23 cellular contexts compared by ENCODE assay signal in the genomic region with DNA sequence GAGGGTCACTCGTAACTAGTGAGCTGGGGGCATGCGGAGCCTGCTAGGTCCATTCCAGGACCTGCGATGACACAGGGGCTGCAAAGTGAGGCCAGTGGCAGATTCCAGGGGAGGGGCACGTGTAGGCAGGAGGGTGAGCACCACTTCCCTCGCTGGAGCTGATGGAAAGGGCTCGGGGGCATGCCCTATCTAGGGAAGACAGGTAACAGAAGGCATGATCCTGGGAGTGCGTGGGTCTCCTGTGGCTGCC. TPM values are rescaled to one million over a fixed set of nuclear protein-coding genes. Genes with fewer than 3 reads are reported as not detected.
DNase-seq lines count a peak whose midpoint lies in the region; ATAC-seq lines count a peak whose summit lies in the region.
"Had no signal": no experiment of that assay in that cellular context is flagged by ENCODE, and none has a peak within 500 bp of the region (broad histone marks: within the 10 kb centered on the region; RNA-seq: fewer than 3 reads in every experiment).

No MANE protein-coding gene starts in this region.

- no peak overlapping the region for H3K27ac Mint-ChIP-seq in activated CD4-positive, alpha-beta T cell treated with anti-CD3 and anti-CD28 coated beads, Interleukin-2, amount 10 ng/mL, durations not matched to agents 7 days and 5 days
- H3K27ac Mint-ChIP-seq in CD4-positive, CD25-positive, alpha-beta regulatory T cell = peak overlapping the region in 2 of 3 donors; percentile 96 to 97
- no peak overlapping the region for H3K27ac Mint-ChIP-seq in activated T-helper 17 cell treated with anti-CD3 and anti-CD28 coated beads, Interleukin-2, amount 50 U/mL, for 72 hours

- peak overlapping the region; percentile 39 for H3K27ac ChIP-seq in CD4-positive, CD25-positive, alpha-beta regulatory T cell (ENCODE audit: insufficient read depth, low read length, poor library complexity, severe bottlenecking)
- H3K27ac ChIP-seq in neuronal stem cell (replicated peaks; ENCODE audit: low read length) = no peak overlapping the region
- H3K27ac ChIP-seq: HL-60, SJCRH30, uterus had no signal

- peaks cover 70% of the 10 kb centered on the region for H3K4me1 Mint-ChIP-seq in activated CD4-positive, alpha-beta T cell treated with anti-CD3 and anti-CD28 coated beads, Interleukin-2, amount 10 ng/mL, durations not matched to agents 7 days and 5 days
- peaks cover 7 to 76% (median 46%) of the 10 kb centered on the region in 4 donors for H3K4me1 Mint-ChIP-seq in CD4-positive, CD25-positive, alpha-beta regulatory T cell
- peaks cover 50% of the 10 kb centered on the region for H3K4me1 Mint-ChIP-seq in activated T-helper 17 cell treated with anti-CD3 and anti-CD28 coated beads, Interleukin-2, amount 50 U/mL, for 72 hours

- H3K4ac ChIP-seq in neuronal stem cell (ENCODE audit: low read length) = no peak overlapping the region

- H3K79me1 ChIP-seq in neuronal stem cell (ENCODE audit: low read depth, low read length) = peaks cover 5% of the 10 kb centered on the region

- H3K14ac ChIP-seq in neuronal stem cell (ENCODE audit: low read length) = no peak overlapping the region

- H3K36me3 Mint-ChIP-seq in activated CD4-positive, alpha-beta T cell treated with anti-CD3 and anti-CD28 coated beads, Interleukin-2, amount 10 ng/mL, durations not matched to agents 7 days and 5 days (ENCODE audit: low read depth) = peaks cover 56% of the 10 kb centered on the region
- H3K36me3 Mint-ChIP-seq in CD4-positive, CD25-positive, alpha-beta regulatory T cell = peaks cover 16% of the 10 kb centered on the region
- peaks cover 32% of the 10 kb centered on the region for H3K36me3 Mint-ChIP-seq in activated T-helper 17 cell treated with anti-CD3 and anti-CD28 coated beads, Interleukin-2, amount 50 U/mL, for 72 hours (ENCODE audit: low read depth)

- no peaks in the 10 kb centered on the region for H3K9me3 Mint-ChIP-seq in activated CD4-positive, alpha-beta T cell treated with anti-CD3 and anti-CD28 coated beads, Interleukin-2, amount 10 ng/mL, durations not matched to agents 7 days and 5 days
- H3K9me3 Mint-ChIP-seq in CD4-positive, CD25-positive, alpha-beta regulatory T cell = no peaks in the 10 kb centered on the region
- H3K9me3 Mint-ChIP-seq in activated T-helper 17 cell treated with anti-CD3 and anti-CD28 coated beads, Interleukin-2, amount 50 U/mL, for 72 hours = no peaks in the 10 kb centered on the region

- H2AFZ ChIP-seq in neuronal stem cell (ENCODE audit: low read length) = no peak overlapping the region

- no peaks in the 10 kb centered on the region for H3K9me3 ChIP-seq in CD4-positive, CD25-positive, alpha-beta regulatory T cell (ENCODE audit: control insufficient read depth in 2 of 2, low read length in 2 of 2)
- H3K9me3 ChIP-seq in neuronal stem cell (replicated peaks in 1 of 2; ENCODE audit: control insufficient read depth in 2 of 2, insufficient read depth in 1 of 2, low read depth in 1 of 2, low read length in 2 of 2) = no peaks in the 10 kb centered on the region
- H3K9me3 ChIP-seq: gastrocnemius medialis, SJCRH30, uterus had no signal

- no peak overlapping the region for H2BK12ac ChIP-seq in neuronal stem cell (ENCODE audit: low read length)

- H3K4me3 Mint-ChIP-seq in activated CD4-positive, alpha-beta T cell treated with anti-CD3 and anti-CD28 coated beads, Interleukin-2, amount 10 ng/mL, durations not matched to agents 7 days and 5 days = peak overlapping the region; percentile 32
- peak overlapping the region; percentile 75 to 84 (median 81) for H3K4me3 Mint-ChIP-seq in CD4-positive, CD25-positive, alpha-beta regulatory T cell
- peak overlapping the region; percentile 24 for H3K4me3 Mint-ChIP-seq in activated T-helper 17 cell treated with anti-CD3 and anti-CD28 coated beads, Interleukin-2, amount 50 U/mL, for 72 hours

- no peaks in the 10 kb centered on the region for H3K27me3 ChIP-seq in CD4-positive, CD25-positive, alpha-beta regulatory T cell (ENCODE audit: control insufficient read depth, insufficient read depth, low read length)
- no peaks in the 10 kb centered on the region for H3K27me3 ChIP-seq in neuronal stem cell (ENCODE audit: control insufficient read depth in 3 of 3, insufficient read depth in 3 of 3, low read depth in 1 of 3, low read length in 3 of 3)
- H3K27me3 ChIP-seq: gastrocnemius medialis, SJCRH30, uterus had no signal

- H2BK15ac ChIP-seq in neuronal stem cell (ENCODE audit: low read length) = no peak overlapping the region

- no peak overlapping the region for H2BK120ac ChIP-seq in neuronal stem cell (ENCODE audit: low read depth, low read length)

- WGBS in neuronal stem cell (ENCODE audit: extremely low coverage in 2 of 2, insufficient read length in 2 of 2, insufficient replicate concordance in 1 of 2), 2 donors = no CpG with 5 or more reads among the region's 7 CpGs

- no peaks in the 10 kb centered on the region for H3K36me3 ChIP-seq in CD4-positive, CD25-positive, alpha-beta regulatory T cell (ENCODE audit: control insufficient read depth, insufficient read depth, low read length)
- peaks cover 27 to 81% of the 10 kb centered on the region in 2 donors for H3K36me3 ChIP-seq in neuronal stem cell (replicated peaks in 1 of 2; ENCODE audit: control insufficient read depth in 2 of 2, insufficient read depth in 2 of 2, low read length in 2 of 2)
- H3K36me3 ChIP-seq: uterus had no signal

- CTCF ChIA-PET in activated CD4-positive, alpha-beta T cell treated with anti-CD3 and anti-CD28 coated beads, Interleukin-2, amount 10 ng/mL, durations not matched to agents 7 days and 5 days (lab: Charles Lee) = interaction anchor here (1.1 to 4.3 kb wide), 6 partner anchors 10 to 124 kb away, joined by 3 to 15 read pairs (median 8); no protein-coding TSS in a partner anchor

- H3K23ac ChIP-seq in neuronal stem cell (ENCODE audit: low read depth, low read length, poor library complexity) = no peak overlapping the region

- no peak overlapping the region for H4K91ac ChIP-seq in neuronal stem cell (ENCODE audit: low read depth, low read length, poor library complexity)

- no peak for DNase-seq in activated CD4-positive, alpha-beta T cell treated with anti-CD3 and anti-CD28 coated beads, Interleukin-2, amount 10 ng/mL, durations not matched to agents 7 days and 5 days
- no peak for DNase-seq in activated CD4-positive, alpha-beta T cell treated with anti-CD3 and anti-CD28 coated beads for 4 hours
- no peak for DNase-seq in CD4-positive, CD25-positive, alpha-beta regulatory T cell
- DNase-seq in neuronal stem cell (ENCODE audit: low spot score) = no peak
- DNase-seq in NCI-H128 (lab: John Stamatoyannopoulos, UW; ENCODE audit: unreplicated experiment) = no peak
- DNase-seq in NCI-H748 treated with DMSO at 0.1 percent for 48 hours (lab: John Stamatoyannopoulos, UW) = no peak
- DNase-seq: activated CD4-positive, CD25-positive, alpha-beta regulatory T cell treated with anti-CD3 and anti-CD28 coated beads, Interleukin-2, amount 50 U/mL, for 72 hours; central memory CD4-positive, alpha-beta T cell; dermis blood vessel endothelial cell; DMS79; gastrocnemius medialis; GDM1; hippocampal formation; Karpas-422; NCI-H1436 treated with DMSO at 0.1 percent for 48 hours; NCI-H345; occipital lobe; SJCRH30; stimulated activated naive CD4-positive, alpha-beta T cell treated with Interleukin-2 at 50 U/mL for 16 hours; uterus had no signal

- peaks cover 85% of the 10 kb centered on the region for H3K4me1 ChIP-seq in CD4-positive, CD25-positive, alpha-beta regulatory T cell (ENCODE audit: control insufficient read depth, insufficient read depth, low read length, poor library complexity, severe bottlenecking)
- no peaks in the 10 kb centered on the region for H3K4me1 ChIP-seq in neuronal stem cell (ENCODE audit: control insufficient read depth in 2 of 2, insufficient read depth in 1 of 2, low read depth in 1 of 2, low read length in 2 of 2)

- H3K27me3 Mint-ChIP-seq in activated CD4-positive, alpha-beta T cell treated with anti-CD3 and anti-CD28 coated beads, Interleukin-2, amount 10 ng/mL, durations not matched to agents 7 days and 5 days = no peaks in the 10 kb centered on the region
- peaks cover 6% of the 10 kb centered on the region for H3K27me3 Mint-ChIP-seq in CD4-positive, CD25-positive, alpha-beta regulatory T cell
- H3K27me3 Mint-ChIP-seq in activated T-helper 17 cell treated with anti-CD3 and anti-CD28 coated beads, Interleukin-2, amount 50 U/mL, for 72 hours = no peaks in the 10 kb centered on the region

- POLR2A ChIA-PET in activated CD4-positive, alpha-beta T cell treated with anti-CD3 and anti-CD28 coated beads, Interleukin-2, amount 10 ng/mL, durations not matched to agents 7 days and 5 days (lab: Charles Lee) = interaction anchor here (1.5 kb wide), 1 partner anchor 46 kb away, joined by 4 read pairs; no protein-coding TSS in a partner anchor

- peak overlapping the region; percentile 54 for H2BK5ac ChIP-seq in neuronal stem cell (ENCODE audit: low read length)

- no peak overlapping the region for H3K9ac ChIP-seq in neuronal stem cell (ENCODE audit: low read depth, low read length, poor library complexity)

- no peak overlapping the region for H3K4me3 ChIP-seq in CD4-positive, CD25-positive, alpha-beta regulatory T cell (ENCODE audit: low read depth, low read length)
- H3K4me3 ChIP-seq in neuronal stem cell (ENCODE audit: low read length in 2 of 2) = no peak overlapping the region
- H3K4me3 ChIP-seq: gastrocnemius medialis, SJCRH30, uterus had no signal

- H3K4me2 ChIP-seq in neuronal stem cell (ENCODE audit: insufficient read depth, low read length, poor library complexity, severe bottlenecking) = no peak overlapping the region

- no peak for ATAC-seq in CD4-positive, CD25-positive, alpha-beta regulatory T cell (ENCODE audit: low read depth in 2 of 2)
- ATAC-seq in activated T-helper 17 cell treated with anti-CD3 and anti-CD28 coated beads, Interleukin-2, amount 50 U/mL, for 72 hours (replicated peaks) = no peak
- no peak for ATAC-seq in HG02642 (IDR thresholded peaks at IDR 0.05; ENCODE audit: poor library complexity, unreplicated experiment)
- ATAC-seq: gastrocnemius medialis had no signal

- H2AK5ac ChIP-seq in neuronal stem cell (ENCODE audit: low read depth, low read length) = no peak overlapping the region

- no peak overlapping the region for H4K8ac ChIP-seq in neuronal stem cell (ENCODE audit: low read depth, low read length)

- H3K18ac ChIP-seq in neuronal stem cell (ENCODE audit: low read length) = no peak overlapping the region

RNA-seq across cellular contexts. Expression of gene KLF2, which starts 51.2 kb away (rescaled TPM):
- 100 to 1,000 TPM; 253 to 255 TPM for total RNA-seq in activated CD4-positive, alpha-beta T cell treated with anti-CD3 and anti-CD28 coated beads, Interleukin-2, amount 10 ng/mL, durations not matched to agents 7 days and 5 days
- 725 TPM for total RNA-seq in CD4-positive, CD25-positive, alpha-beta regulatory T cell
- polyA plus RNA-seq in CD4-positive, CD25-positive, alpha-beta regulatory T cell = 100 to 1,000 TPM in 2 of 4 donors, 10 to 100 TPM in 2; 95.1 to 139 (median 118) TPM
- total RNA-seq in activated T-helper 17 cell treated with anti-CD3 and anti-CD28 coated beads, Interleukin-2, amount 50 U/mL, for 72 hours = 1 to 10 TPM; 1.9 to 9.9 TPM
- 0.13 TPM for polyA plus RNA-seq in neuronal stem cell (2013, experiment 1 of 2)
- 0.12 TPM for polyA plus RNA-seq in neuronal stem cell (2013, experiment 2 of 2)

Comparison
In these comparisons a context has a peak if more than half of its experiments do, and no peak if none do; other contexts are left out.
1. H3K27ac Mint-ChIP-seq: peak in CD4-positive, CD25-positive, alpha-beta regulatory T cell (2 of 3); none in activated CD4-positive, alpha-beta T cell treated with anti-CD3 and anti-CD28 coated beads, Interleukin-2, amount 10 ng/mL, durations not matched to agents 7 days and 5 days (single experiment) and activated T-helper 17 cell treated with anti-CD3 and anti-CD28 coated beads, Interleukin-2, amount 50 U/mL, for 72 hours (single experiment).
2. H3K4me3 Mint-ChIP-seq: peak in every context shown above with its lines; median percentile 81 in CD4-positive, CD25-positive, alpha-beta regulatory T cell; 32 in activated CD4-positive, alpha-beta T cell treated with anti-CD3 and anti-CD28 coated beads, Interleukin-2, amount 10 ng/mL, durations not matched to agents 7 days and 5 days; 24 in activated T-helper 17 cell treated with anti-CD3 and anti-CD28 coated beads, Interleukin-2, amount 50 U/mL, for 72 hours.
3. RNA of gene KLF2, which starts 51.2 kb away (total RNA-seq): 725 TPM in CD4-positive, CD25-positive, alpha-beta regulatory T cell (single experiment) and 253 to 255 TPM in activated CD4-positive, alpha-beta T cell treated with anti-CD3 and anti-CD28 coated beads, Interleukin-2, amount 10 ng/mL, durations not matched to agents 7 days and 5 days; 1.9 to 9.9 TPM in activated T-helper 17 cell treated with anti-CD3 and anti-CD28 coated beads, Interleukin-2, amount 50 U/mL, for 72 hours; every median in the first group is over 10 times any median in the second.